Comparison of ENCODE assay signal across 16 cellular contexts in the genomic region with DNA sequence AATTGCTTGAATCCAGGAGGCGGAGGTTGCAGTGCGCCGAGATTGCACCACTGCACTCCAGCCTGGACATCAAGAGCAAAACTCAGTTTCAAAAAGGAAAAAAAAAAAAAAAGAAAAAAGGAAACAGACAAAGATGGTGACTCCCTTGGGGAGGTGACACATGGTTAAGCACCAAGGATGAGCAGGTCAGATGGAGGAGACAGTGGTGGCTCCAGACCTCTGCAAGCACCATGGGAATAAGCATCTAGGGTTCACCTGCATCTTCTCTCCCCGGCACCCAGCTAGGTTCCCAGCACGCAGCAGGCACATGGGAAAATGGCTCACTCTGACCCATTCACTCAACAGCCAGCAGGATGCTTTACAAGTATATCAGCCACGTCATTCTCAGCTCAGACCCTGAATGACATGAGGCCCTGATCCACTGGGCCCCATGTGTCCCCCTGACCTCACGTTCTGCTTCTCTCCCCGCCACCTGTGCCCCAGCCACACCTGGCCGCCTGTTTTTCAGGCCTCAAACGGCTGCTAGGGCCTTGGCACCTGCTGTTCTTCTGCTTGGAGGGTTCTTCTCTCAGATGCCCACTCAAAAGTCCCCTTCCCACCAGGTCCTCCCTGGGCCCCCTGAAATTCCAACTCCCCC. TPM values are rescaled to one million over a fixed set of nuclear protein-coding genes. Genes with fewer than 3 reads are reported as not detected.
A peak's percentile ranks its signal among the peaks of the same experiment; 100 is the strongest.
DNase-seq lines count a peak whose midpoint lies in the region; ATAC-seq and TF ChIP-seq lines count a peak whose summit lies in the region.
"Had no signal": no experiment of that assay in that cellular context is flagged by ENCODE, and none has a peak within 500 bp of the region (broad histone marks: within the 10 kb centered on the region; RNA-seq: fewer than 3 reads in every experiment).

No MANE protein-coding gene starts in this region.

- no peaks in the 10 kb centered on the region for H4K20me1 ChIP-seq in OCI-LY1 (ENCODE audit: insufficient read depth, low read length)
- H4K20me1 ChIP-seq in neural progenitor cell (ENCODE audit: low read depth), result peaks cover 10% of the 10 kb centered on the region

- peaks cover 22% of the 10 kb centered on the region for H3K4me1 Mint-ChIP-seq in neural progenitor cell

- peak overlapping the region; percentile 16 for H3K4me3 Mint-ChIP-seq in neural progenitor cell
- H3K4me3 Mint-ChIP-seq: GM23338, nephron had no signal

- peak overlapping the region; percentile 70 for H3K27ac ChIP-seq in OCI-LY1 (ENCODE audit: low read depth, low read length, poor library complexity, severe bottlenecking)
- H3K27ac ChIP-seq in esophagus muscularis mucosa (replicated peaks in 1 of 4), result peak overlapping the region; percentile 86 to 96 (median 94)
- H3K27ac ChIP-seq in neural progenitor cell, result no peak overlapping the region
- H3K27ac ChIP-seq in uterus, result peak overlapping the region; percentile 90 to 91

- H3K4me3 ChIP-seq in OCI-LY1 (ENCODE audit: low read depth, low read length, poor library complexity, severe bottlenecking) (no peak overlapping the region), esophagus muscularis mucosa (no peak overlapping the region), neural progenitor cell (no peak overlapping the region), uterus (no peak overlapping the region)
- H3K4me3 ChIP-seq: GM23338, SJSA1 had no signal

- H3K4me1 ChIP-seq in OCI-LY1 (ENCODE audit: insufficient read depth, low read length, severe bottlenecking), result peaks cover 36% of the 10 kb centered on the region
- peaks cover 73 to 96% (median 88%) of the 10 kb centered on the region in 4 donors for H3K4me1 ChIP-seq in esophagus muscularis mucosa
- H3K4me1 ChIP-seq in neural progenitor cell, result no peaks in the 10 kb centered on the region
- peaks cover 4 to 21% of the 10 kb centered on the region in 2 donors for H3K4me1 ChIP-seq in uterus
- H3K4me1 ChIP-seq: BE2C had no signal

- TF ChIP-seq EP300 in esophagus muscularis mucosa (IDR thresholded peaks at IDR 0.05), result no peak

- H3K27ac Mint-ChIP-seq in neural progenitor cell, result no peak overlapping the region
- H3K27ac Mint-ChIP-seq: GM23338 had no signal

- intact Hi-C loops in esophagus muscularis mucosa (cut with DNase I) (no loop called here), uterus (cut with DNase I; ENCODE audit: low total_unique reads) (no loop called here)

- peak overlapping the region; percentile 7; the same call in 1 of the 2 replicates for H3K4me2 ChIP-seq in OCI-LY1 (ENCODE audit: low read length)
- no peak overlapping the region for H3K4me2 ChIP-seq in neural progenitor cell
- H3K4me2 ChIP-seq: GM23338 had no signal

- no peak for ATAC-seq in GM19467 (IDR thresholded peaks at IDR 0.05; ENCODE audit: unreplicated experiment)
- no peak for ATAC-seq in GM21367 (IDR thresholded peaks at IDR 0.05; ENCODE audit: unreplicated experiment)
- ATAC-seq: GM23338 had no signal

- H3F3A ChIP-seq in OCI-LY1 (ENCODE audit: insufficient read depth, low read length) (no peaks in the 10 kb centered on the region), neural progenitor cell (ENCODE audit: low read depth) (no peaks in the 10 kb centered on the region)

- H3K27me3 ChIP-seq in OCI-LY1 (ENCODE audit: insufficient read depth, low read length) (no peaks in the 10 kb centered on the region), esophagus muscularis mucosa (no peaks in the 10 kb centered on the region), neural progenitor cell (no peaks in the 10 kb centered on the region), uterus (no peaks in the 10 kb centered on the region)
- H3K27me3 ChIP-seq: BE2C, SJSA1 had no signal

- H3K9ac ChIP-seq in OCI-LY1 (ENCODE audit: low read length) (no peak overlapping the region), neural progenitor cell (no peak overlapping the region)

- H2AFZ ChIP-seq in OCI-LY1 (ENCODE audit: low read length) (no peak overlapping the region), neural progenitor cell (replicated peaks) (no peak overlapping the region)
- H2AFZ ChIP-seq: GM23338 had no signal

- H3K9me2 ChIP-seq in OCI-LY1 (ENCODE audit: low read depth, low read length), result no peaks in the 10 kb centered on the region

- no peaks in the 10 kb centered on the region for H3K9me3 ChIP-seq in OCI-LY1 (ENCODE audit: low read length)
- H3K9me3 ChIP-seq in esophagus muscularis mucosa, result no peaks in the 10 kb centered on the region
- H3K9me3 ChIP-seq in neural progenitor cell (ENCODE audit: low read depth), result no peaks in the 10 kb centered on the region
- no peaks in the 10 kb centered on the region for H3K9me3 ChIP-seq in uterus
- H3K9me3 ChIP-seq: BE2C, SJSA1 had no signal

- H3K79me2 ChIP-seq in OCI-LY1 (ENCODE audit: insufficient read depth, low read length), result no peaks in the 10 kb centered on the region
- no peaks in the 10 kb centered on the region for H3K79me2 ChIP-seq in neural progenitor cell (ENCODE audit: low read depth)

- 84% methylated on average over 9 of the region's 10 CpGs for WGBS in esophagus muscularis mucosa

- peaks cover 4% of the 10 kb centered on the region for H3K27me3 Mint-ChIP-seq in neural progenitor cell (ENCODE audit: insufficient read depth, low read depth)

- no peaks in the 10 kb centered on the region for H3K36me3 Mint-ChIP-seq in neural progenitor cell

- no peaks in the 10 kb centered on the region for H3K9me3 Mint-ChIP-seq in neural progenitor cell
- H3K9me3 Mint-ChIP-seq: GM23338, nephron had no signal

- DNase-seq in esophagus muscularis mucosa (ENCODE audit: extremely low spot score) (no peak), neural progenitor cell (ENCODE audit: low spot score) (no peak), uterus (no peak), inferior parietal cortex (ENCODE audit: extremely low spot score) (no peak)
- DNase-seq: activated CD4-positive, alpha-beta T cell treated with anti-CD3 and anti-CD28 coated beads for 1 hour; BE2C; cerebellar nuclear complex; GF-D8; NCI-H2081; NCI-H524 had no signal

- no peak for TF ChIP-seq CTCF in OCI-LY1 (IDR thresholded peaks at IDR 0.05; ENCODE audit: low read length)
- TF ChIP-seq CTCF in esophagus muscularis mucosa (IDR thresholded peaks at IDR 0.05), result no peak
- no peak for TF ChIP-seq CTCF in neural progenitor cell (IDR thresholded peaks at IDR 0.05)
- no peak for TF ChIP-seq CTCF in uterus (IDR thresholded peaks at IDR 0.05)

- no peaks in the 10 kb centered on the region for H3K36me3 ChIP-seq in OCI-LY1 (ENCODE audit: insufficient read depth, low read length)
- peaks cover 20 to 41% (median 39%) of the 10 kb centered on the region in 4 donors for H3K36me3 ChIP-seq in esophagus muscularis mucosa
- H3K36me3 ChIP-seq in neural progenitor cell, result no peaks in the 10 kb centered on the region
- no peaks in the 10 kb centered on the region for H3K36me3 ChIP-seq in uterus
- H3K36me3 ChIP-seq: BE2C had no signal

- TF ChIP-seq POLR2A in esophagus muscularis mucosa (IDR thresholded peaks at IDR 0.05; ENCODE audit: low read depth) (no peak), uterus (IDR thresholded peaks at IDR 0.05) (no peak)

RNA-seq across cellular contexts. Expression of a gene that starts 24.2 kb away (rescaled TPM):
- total RNA-seq in esophagus muscularis mucosa (10 to 100 TPM; 77.7 to 81.8 (median 79.1) TPM), neural progenitor cell (ENCODE audit: low replicate concordance) (2.6 and 17.7 TPM in 2 replicates), uterus (10 to 100 TPM in 3 of 4 donors, 1 to 10 TPM in 1; 4.4 to 100.0 (median 19.6) TPM)

RNA-seq across cellular contexts. Expression of a gene that starts 47.3 kb away (rescaled TPM):
- total RNA-seq in esophagus muscularis mucosa (100 to 1,000 TPM; 154 to 287 (median 221) TPM), neural progenitor cell (ENCODE audit: low replicate concordance) (21.6 and 61.5 TPM in 2 replicates), uterus (100 to 1,000 TPM in 1 of 4 donors, 10 to 100 TPM in 3; 34.0 to 225 (median 51.7) TPM)

RNA-seq across cellular contexts. Expression of a gene that starts 56.0 kb away (rescaled TPM):
- total RNA-seq in esophagus muscularis mucosa, result not detected
- total RNA-seq in neural progenitor cell (ENCODE audit: low replicate concordance), result 0.34 TPM in 1 of 2 replicates, not detected in the other
- total RNA-seq in uterus, result under 1 TPM in 1 of 4 donors, not detected in 3; 0.79 TPM
- total RNA-seq: GM23338, SJSA1 had no signal
